In genomic region chr17:56912105-56912999, GRCh38 we compare ENCODE assay signal across 8 cellular contexts. TPM values are rescaled to one million over a fixed set of nuclear protein-coding genes. Genes with fewer than 3 reads are reported as not detected.
DNase-seq lines count a peak whose midpoint lies in the region; ATAC-seq and TF ChIP-seq lines count a peak whose summit lies in the region.

No MANE protein-coding gene starts in this region.

- intact Hi-C loops in Right ventricle myocardium superior (cut with DNase I) (no loop called here), Right ventricle myocardium inferior (cut with DNase I) (no loop called here), lower leg skin (cut with DNase I; ENCODE audit: low total_unique reads) (no loop called here)

- ATAC-seq in Right ventricle myocardium superior (ENCODE audit: poor library complexity) (no peak), Right ventricle myocardium inferior (no peak), GM18868 (IDR thresholded peaks at IDR 0.05; ENCODE audit: unreplicated experiment) (no peak), GM21529 (IDR thresholded peaks at IDR 0.05; ENCODE audit: unreplicated experiment) (no peak)

- TF ChIP-seq CTCF in astrocyte of the spinal cord (IDR thresholded peaks at IDR 0.05; ENCODE audit: low read depth, low read length) = no peak
- no peak for TF ChIP-seq CTCF in lower leg skin (IDR thresholded peaks at IDR 0.05)

- no peaks in the 10 kb centered on the region for H3K4me1 ChIP-seq in urinary bladder (ENCODE audit: insufficient read depth)

- peak overlapping the region; percentile 80 for H3K4me3 ChIP-seq in astrocyte of the spinal cord (ENCODE audit: low read depth, low read length)
- H3K4me3 ChIP-seq in lower leg skin (ENCODE audit: low read depth, poor library complexity, severe bottlenecking) = peak overlapping the region; percentile 81
- peak overlapping the region; percentile 58 for H3K4me3 ChIP-seq in urinary bladder (ENCODE audit: low read depth, low read length)

- no peak overlapping the region for H3K27ac ChIP-seq in urinary bladder (ENCODE audit: low read depth)

- H3K36me3 ChIP-seq in urinary bladder (ENCODE audit: insufficient read depth) = no peaks in the 10 kb centered on the region

- DNase-seq in Right ventricle myocardium superior (peak; percentile 66), Right ventricle myocardium inferior (ENCODE audit: missing footprints) (no peak), astrocyte of the spinal cord (ENCODE audit: low read depth, low spot score) (no peak), lower leg skin (ENCODE audit: low spot score in 2 of 2) (peak; percentile 81 to 97), NCI-H187 treated with DMSO at 0.1 percent for 48 hours (lab: John Stamatoyannopoulos, UW) (no peak)

- no peak for TF ChIP-seq POLR2A in lower leg skin (IDR thresholded peaks at IDR 0.05)

- in situ Hi-C loops in astrocyte of the spinal cord (cut with HindIII; ENCODE audit: low sequenced_read_pairs) = no loop called here

- 25 to 40% methylated on average over 21 of the region's 21 CpGs for WGBS in lower leg skin, 2 donors
- WGBS in urinary bladder = 67% methylated on average over 21 of the region's 21 CpGs

RNA-seq across cellular contexts. Expression of gene TRIM25, which starts 1.5 kb away (rescaled TPM):
- total RNA-seq in Right ventricle myocardium superior (15.4 TPM), Right ventricle myocardium inferior (22.5 TPM), lower leg skin (10 to 100 TPM; 28.5 to 37.9 (median 34.5) TPM), urinary bladder (17.1 TPM)
- polyA plus RNA-seq in urinary bladder = 17.7 TPM

RNA-seq across cellular contexts. Expression of gene COIL, which starts 48.5 kb away (rescaled TPM):
- total RNA-seq in Right ventricle myocardium superior (8.0 TPM), Right ventricle myocardium inferior (8.7 TPM), lower leg skin (10 to 100 TPM; 11.5 to 17.3 (median 13.5) TPM), urinary bladder (20.3 TPM)
- polyA plus RNA-seq in urinary bladder = 11.7 TPM

Comparison
In these comparisons a context has a peak if more than half of its experiments do, and no peak if none do; other contexts are left out.
1. DNase-seq: peak in Right ventricle myocardium superior (single experiment) and lower leg skin (2 of 2); none in Right ventricle myocardium inferior (single experiment), astrocyte of the spinal cord (single experiment) and NCI-H187 treated with DMSO at 0.1 percent for 48 hours (single experiment).
2. Peak in every context shown above with its lines, with median percentiles within 50 percentile points of each other: H3K4me3 ChIP-seq.